ENCODE assay signal across 8 cellular contexts in the genomic region with DNA sequence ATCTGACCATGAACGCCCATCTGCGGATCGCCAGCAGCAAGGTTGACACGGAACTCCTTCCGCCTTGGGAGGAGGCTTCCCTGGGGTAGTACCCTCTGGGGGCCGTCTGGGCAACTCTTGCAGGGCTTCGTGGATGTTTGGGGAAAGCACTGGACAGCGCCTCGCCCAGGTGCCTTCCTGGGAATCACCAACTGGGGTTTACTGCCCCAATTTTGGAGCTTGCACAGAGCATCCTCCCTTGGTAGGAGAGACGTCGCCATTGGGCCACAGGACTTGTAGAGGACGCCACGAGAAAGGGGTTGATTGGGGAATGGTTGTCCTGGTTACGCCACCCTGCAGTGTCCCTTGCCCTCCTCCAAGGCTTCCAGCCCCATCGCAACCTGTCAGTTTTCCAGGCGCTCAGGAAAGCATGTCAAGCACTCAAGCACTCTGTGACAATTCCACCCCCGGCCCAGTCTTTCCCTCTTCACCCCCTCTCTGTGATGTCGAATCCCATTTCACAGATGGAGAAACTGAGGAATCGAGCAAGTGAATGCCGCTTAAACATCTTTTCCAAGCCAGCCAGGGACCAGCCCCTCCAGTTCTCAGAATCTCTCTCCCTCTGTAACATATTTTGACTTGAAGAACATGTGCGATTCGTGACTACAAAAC. TPM values are rescaled to one million over a fixed set of nuclear protein-coding genes. Genes with fewer than 3 reads are reported as not detected.
DNase-seq lines count a peak whose midpoint lies in the region; ATAC-seq, FAIRE-seq and TF ChIP-seq lines count a peak whose summit lies in the region.

No MANE protein-coding gene starts in this region.

- intact Hi-C loops in colonic mucosa (cut with DNase I): no loop called here
- intact Hi-C loops in transverse colon (cut with DNase I; ENCODE audit: low total_unique reads): loop anchor here (1.0 to 5.0 kb wide), 3 partner anchors 35 to 1162 kb away; no protein-coding TSS in a partner anchor

- ATAC-seq in lung (ENCODE audit: insufficient read depth, low FRiP score) (no peak), HG02884 (IDR thresholded peaks at IDR 0.05; ENCODE audit: unreplicated experiment) (no peak)

- no peaks in the 10 kb centered on the region for H3K36me3 ChIP-seq in colonic mucosa
- H3K36me3 ChIP-seq in lung (ENCODE audit: control insufficient read depth in 2 of 2, insufficient read depth in 2 of 2, low read length in 2 of 2): no peaks in the 10 kb centered on the region
- no peaks in the 10 kb centered on the region for H3K36me3 ChIP-seq in transverse colon

- in situ Hi-C loops in transverse colon (cut with MboI; ENCODE audit: low pct_ligation_motif_present in 1 of 4, low pct_unique_long_range_greater_than_20kb in 1 of 4, low sequenced_read_pairs in 3 of 4): no loop called here

- no peaks in the 10 kb centered on the region for H3K9me3 ChIP-seq in colonic mucosa
- H3K9me3 ChIP-seq in lung (ENCODE audit: control insufficient read depth in 2 of 2, insufficient read depth in 1 of 2, low read length in 1 of 2): no peaks in the 10 kb centered on the region
- H3K9me3 ChIP-seq in transverse colon: no peaks in the 10 kb centered on the region

- no peak for TF ChIP-seq POLR2A in transverse colon (IDR thresholded peaks at IDR 0.05)

- no peak for TF ChIP-seq CTCF in colonic mucosa (IDR thresholded peaks at IDR 0.05)
- TF ChIP-seq CTCF in lung (IDR thresholded peaks at IDR 0.05; ENCODE audit: control extremely low read depth, extremely low read depth): no peak
- TF ChIP-seq CTCF in transverse colon (IDR thresholded peaks at IDR 0.05): no peak

- H3K27ac ChIP-seq in colonic mucosa: no peak overlapping the region
- no peak overlapping the region for H3K27ac ChIP-seq in lung (ENCODE audit: low read depth in 1 of 2, low read length in 1 of 2)
- H3K27ac ChIP-seq in transverse colon: peak overlapping the region; percentile 95 to 99 (median 99)

- 14 to 25% methylated on average over 22 of the region's 22 CpGs for WGBS in lung, 2 donors
- WGBS in transverse colon (ENCODE audit: low coverage in 1 of 2), 2 donors: 0 to 48% methylated on average over 3 to 21 of the region's 22 CpGs

- peaks cover 3% of the 10 kb centered on the region for H3K4me1 ChIP-seq in colonic mucosa
- peaks cover 4 to 16% of the 10 kb centered on the region in 2 donors for H3K4me1 ChIP-seq in lung (ENCODE audit: control insufficient read depth in 2 of 2, insufficient read depth in 2 of 2, low read length in 2 of 2)
- H3K4me1 ChIP-seq in transverse colon: peaks cover 8 to 24% (median 18%) of the 10 kb centered on the region in 4 donors

- no peak for TF ChIP-seq EP300 in transverse colon (IDR thresholded peaks at IDR 0.05; ENCODE audit: low read depth)

- H3K9ac ChIP-seq in colonic mucosa (ENCODE audit: low read depth in 2 of 2, low read length in 2 of 2): peak overlapping the region in 1 of 2 donors; percentile 75

- DNase-seq in EH (ENCODE audit: low read depth) (peak; percentile 77), NCI-H524 treated with DMSO at 0.1 percent for 48 hours (lab: John Stamatoyannopoulos, UW) (peak; percentile 26), colonic mucosa (peak; percentile 64), lung (ENCODE audit: low spot score) (peak; percentile 61), transverse colon (peak; percentile 34), H4 (ENCODE audit: low spot score) (no peak), GM19239 (ENCODE audit: insufficient read length, low spot score) (no peak)

- FAIRE-seq in GM19239 (lab: Jason Lieb, UNC): no peak

- H3K4me3 ChIP-seq in colonic mucosa (peak overlapping the region; percentile 77), lung (no peak overlapping the region), transverse colon (peak overlapping the region in 3 of 4 donors; percentile 52 to 89 (median 70))

- H3K27me3 ChIP-seq in colonic mucosa: no peaks in the 10 kb centered on the region
- H3K27me3 ChIP-seq in lung (ENCODE audit: control insufficient read depth, insufficient read depth): no peaks in the 10 kb centered on the region
- H3K27me3 ChIP-seq in transverse colon: no peaks in the 10 kb centered on the region

RNA-seq across cellular contexts. Expression of gene PRDM11, which starts 0.9 kb away (rescaled TPM):
- total RNA-seq in colonic mucosa: 1 to 10 TPM; 4.1 to 8.3 TPM
- total RNA-seq in lung: 10 to 100 TPM; 22.5 to 35.1 TPM
- 1 to 10 TPM; 3.7 to 5.7 TPM for polyA plus RNA-seq in lung
- total RNA-seq in transverse colon: 10 to 100 TPM in 1 of 4 donors, 1 to 10 TPM in 3; 5.0 to 11.2 (median 7.9) TPM
- total RNA-seq in H4 (2014; rRNA removed; shearing (Covaris generic)): 6.7 and 13.1 TPM in 2 replicates

Comparison
In these comparisons a context has a peak if more than half of its experiments do, and no peak if none do; other contexts are left out.
1. DNase-seq: peak in EH (single experiment), NCI-H524 treated with DMSO at 0.1 percent for 48 hours (single experiment), colonic mucosa (single experiment), lung (single experiment) and transverse colon (single experiment); none in H4 (single experiment) and GM19239 (single experiment).
2. H3K27ac ChIP-seq: peak in transverse colon (4 of 4); none in colonic mucosa (single experiment) and lung (0 of 2).